In the genomic region with DNA sequence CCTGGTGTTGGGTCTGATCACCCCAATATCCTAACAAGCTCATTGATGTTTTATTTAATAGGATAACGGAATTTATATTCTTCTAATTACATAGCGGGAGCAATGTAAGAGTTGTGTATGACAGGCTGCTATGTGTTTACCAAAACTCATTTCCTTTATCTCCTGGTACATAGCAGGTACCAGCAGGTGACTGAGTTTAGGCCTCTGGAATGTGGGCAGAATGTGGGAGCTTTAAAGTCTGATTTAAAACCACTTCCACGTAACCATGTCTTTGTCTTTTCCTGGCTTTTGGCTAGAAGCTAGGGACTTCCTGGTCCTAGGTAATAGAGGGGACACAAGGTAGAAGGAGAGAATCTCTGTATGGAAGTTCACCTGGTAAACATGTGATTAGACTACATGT, we compare ENCODE assay signal across 27 cellular contexts.
"Had no signal": no experiment of that assay in that cellular context is flagged by ENCODE, and none has a peak within 500 bp of the region (broad histone marks: within the 10 kb centered on the region; RNA-seq: fewer than 3 reads in every experiment).

No MANE protein-coding gene starts in this region.

- H3K4me3 Mint-ChIP-seq: stimulated activated effector memory CD8-positive, alpha-beta T cell treated with anti-CD3 and anti-CD28 coated beads, Interleukin-12 subunit alpha, Interleukin-12 subunit beta, amount 100 ng/mL, for 72 hours; stimulated activated memory B cell treated with anti-CD40 and anti-IgM and Interleukin-4, amounts not matched to agents 10 μg/mL and 1 μg/mL and 100 μg/mL, for 72 hours; stimulated activated naive B cell treated with anti-CD40 and anti-IgM and Interleukin-4, amounts not matched to agents 10 μg/mL and 1 μg/mL and 100 μg/mL, for 72 hours; stimulated activated naive CD8-positive, alpha-beta T cell treated with anti-CD3 and anti-CD28 coated beads, Interleukin-15, amount 100 ng/mL, for 72 hours; stimulated activated naive CD8-positive, alpha-beta T cell treated with anti-CD3 and anti-CD28 coated beads, Interleukin-15, Interleukin-2, amounts not matched to agents 100 ng/mL and 50 ng/mL, for 24 hours had no signal

- H3K27me3 ChIP-seq: stomach, suprapubic skin, testis, thyroid gland, tibial artery, tibial nerve, transverse colon, upper lobe of left lung, upper lobe of right lung, uterus, vagina had no signal

- H3K36me3 Mint-ChIP-seq: stimulated activated effector memory CD8-positive, alpha-beta T cell treated with anti-CD3 and anti-CD28 coated beads, Interleukin-12 subunit alpha, Interleukin-12 subunit beta, amount 100 ng/mL, for 72 hours; stimulated activated memory B cell treated with anti-CD40 and anti-IgM and Interleukin-4, amounts not matched to agents 10 μg/mL and 1 μg/mL and 100 μg/mL, for 72 hours; stimulated activated naive B cell treated with anti-CD40 and anti-IgM and Interleukin-4, amounts not matched to agents 10 μg/mL and 1 μg/mL and 100 μg/mL, for 72 hours had no signal

- H3K9me3 Mint-ChIP-seq: stimulated activated naive CD8-positive, alpha-beta T cell treated with anti-CD3 and anti-CD28 coated beads, Interleukin-15, Interleukin-2, amounts not matched to agents 100 ng/mL and 50 ng/mL, for 24 hours had no signal

- H3K4me1 Mint-ChIP-seq: stimulated activated effector memory CD8-positive, alpha-beta T cell treated with anti-CD3 and anti-CD28 coated beads, Interleukin-12 subunit alpha, Interleukin-12 subunit beta, amount 100 ng/mL, for 72 hours; stimulated activated memory B cell treated with anti-CD40 and anti-IgM and Interleukin-4, amounts not matched to agents 10 μg/mL and 1 μg/mL and 100 μg/mL, for 72 hours; stimulated activated naive B cell treated with anti-CD40 and anti-IgM and Interleukin-4, amounts not matched to agents 10 μg/mL and 1 μg/mL and 100 μg/mL, for 72 hours; stimulated activated naive CD8-positive, alpha-beta T cell treated with anti-CD3 and anti-CD28 coated beads, Interleukin-15, amount 100 ng/mL, for 72 hours had no signal

- H3K36me3 ChIP-seq: stomach, suprapubic skin, thoracic aorta, thyroid gland, tibial artery, tibial nerve, transverse colon, upper lobe of left lung, upper lobe of right lung, uterus, vagina had no signal

- H3K4me1 ChIP-seq: stomach, suprapubic skin, testis, thyroid gland, tibial artery, tibial nerve, transverse colon, upper lobe of left lung, upper lobe of right lung, uterus, vagina had no signal

- H3K9me3 ChIP-seq: suprapubic skin, testis, thoracic aorta, thyroid gland, tibial artery, transverse colon, upper lobe of left lung, upper lobe of right lung, uterus, vagina had no signal

- DNase-seq: stimulated activated CD4-positive, alpha-beta T cell treated with anti-CD3 and anti-CD28 coated beads, Interleukin-2, amount 100 ng/mL, for 24 hours; stimulated activated CD4-positive, alpha-beta T cell treated with anti-CD3 and anti-CD28 coated beads, Interleukin-2, amount 100 ng/mL, for 48 hours; stimulated activated CD4-positive, alpha-beta T cell treated with anti-CD3 and anti-CD28 coated beads, Interleukin-4, amount 100 ng/mL, for 1 hour; stimulated activated CD4-positive, alpha-beta T cell treated with anti-CD3 and anti-CD28 coated beads, Interleukin-4, amount 100 ng/mL, for 24 hours; stimulated activated CD4-positive, alpha-beta T cell treated with anti-CD3 and anti-CD28 coated beads, Interleukin-4, amount 100 ng/mL, for 4 hours; stimulated activated CD8-positive, alpha-beta memory T cell treated with anti-CD3 and anti-CD28 coated beads, Interleukin-4, amount 100 ng/mL, for 48 hours; stimulated activated naive B cell treated with anti-CD40 and anti-IgM and Interleukin-4, amounts not matched to agents 10 μg/mL and 1 μg/mL and 100 μg/mL, for 72 hours; stimulated activated naive CD4-positive, alpha-beta T cell; stimulated activated naive CD4-positive, alpha-beta T cell treated with Interleukin-2 at 50 U/mL for 16 hours; stimulated activated naive CD8-positive, alpha-beta T cell treated with anti-CD3 and anti-CD28 coated beads, Interleukin-15, amount 100 ng/mL, for 72 hours; stimulated activated naive CD8-positive, alpha-beta T cell treated with anti-CD3 and anti-CD28 coated beads, Interleukin-15, Interleukin-2, amounts not matched to agents 100 U/mL and 50 U/mL, for 24 hours; stomach; substantia nigra; testis; thyroid gland; tibial artery; transverse colon; upper lobe of left lung; upper lobe of right lung; uterus had no signal

- H3K4me3 ChIP-seq: stomach, suprapubic skin, testis, thoracic aorta, thyroid gland, tibial artery, tibial nerve, transverse colon, upper lobe of left lung, upper lobe of right lung, uterus, vagina had no signal

- H3K27ac ChIP-seq: stomach, suprapubic skin, testis, thoracic aorta, thyroid gland, tibial artery, tibial nerve, transverse colon, upper lobe of left lung, upper lobe of right lung, uterus, vagina had no signal

- H3K27ac Mint-ChIP-seq: stimulated activated effector memory CD8-positive, alpha-beta T cell treated with anti-CD3 and anti-CD28 coated beads, Interleukin-12 subunit alpha, Interleukin-12 subunit beta, amount 100 ng/mL, for 72 hours; stimulated activated memory B cell treated with anti-CD40 and anti-IgM and Interleukin-4, amounts not matched to agents 10 μg/mL and 1 μg/mL and 100 μg/mL, for 72 hours; stimulated activated naive B cell treated with anti-CD40 and anti-IgM and Interleukin-4, amounts not matched to agents 10 μg/mL and 1 μg/mL and 100 μg/mL, for 72 hours; stimulated activated naive CD8-positive, alpha-beta T cell treated with anti-CD3 and anti-CD28 coated beads, Interleukin-15, amount 100 ng/mL, for 72 hours; stimulated activated naive CD8-positive, alpha-beta T cell treated with anti-CD3 and anti-CD28 coated beads, Interleukin-15, Interleukin-2, amounts not matched to agents 100 ng/mL and 50 ng/mL, for 24 hours had no signal

- H3K27me3 Mint-ChIP-seq: stimulated activated memory B cell treated with anti-CD40 and anti-IgM and Interleukin-4, amounts not matched to agents 10 μg/mL and 1 μg/mL and 100 μg/mL, for 72 hours; stimulated activated naive B cell treated with anti-CD40 and anti-IgM and Interleukin-4, amounts not matched to agents 10 μg/mL and 1 μg/mL and 100 μg/mL, for 72 hours; stimulated activated naive CD8-positive, alpha-beta T cell treated with anti-CD3 and anti-CD28 coated beads, Interleukin-15, amount 100 ng/mL, for 72 hours; stimulated activated naive CD8-positive, alpha-beta T cell treated with anti-CD3 and anti-CD28 coated beads, Interleukin-15, Interleukin-2, amounts not matched to agents 100 ng/mL and 50 ng/mL, for 24 hours had no signal
